Comparison of ENCODE assay signal across 1 cellular context in the genomic region with DNA sequence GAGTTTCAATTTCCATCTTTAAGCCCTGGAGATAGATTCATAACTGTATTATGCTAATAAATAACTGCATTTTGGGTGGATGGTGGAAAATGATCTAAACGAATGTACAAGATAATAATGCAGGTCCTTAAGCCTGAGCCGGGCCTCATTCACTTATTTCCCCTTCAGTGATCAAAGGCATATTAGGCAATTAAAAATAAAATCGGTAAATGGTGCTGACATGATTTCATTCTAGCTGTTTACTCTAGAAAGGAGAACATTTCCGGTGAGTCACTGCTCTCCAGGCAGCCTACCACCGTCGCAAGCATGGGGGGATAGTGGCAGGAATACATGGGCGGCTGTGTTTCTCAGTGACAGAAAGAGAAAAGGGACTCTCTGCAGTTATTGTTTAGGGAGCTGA.
TF ChIP-seq lines count a peak whose summit lies in the region.

No MANE protein-coding gene starts in this region.

TF ChIP-seq in SK-N-SH, 30 proteins besides CTCF, POLR2A, EP300 and RAD21 (continued from another document):
- TF ChIP-seq, protein P1, sequence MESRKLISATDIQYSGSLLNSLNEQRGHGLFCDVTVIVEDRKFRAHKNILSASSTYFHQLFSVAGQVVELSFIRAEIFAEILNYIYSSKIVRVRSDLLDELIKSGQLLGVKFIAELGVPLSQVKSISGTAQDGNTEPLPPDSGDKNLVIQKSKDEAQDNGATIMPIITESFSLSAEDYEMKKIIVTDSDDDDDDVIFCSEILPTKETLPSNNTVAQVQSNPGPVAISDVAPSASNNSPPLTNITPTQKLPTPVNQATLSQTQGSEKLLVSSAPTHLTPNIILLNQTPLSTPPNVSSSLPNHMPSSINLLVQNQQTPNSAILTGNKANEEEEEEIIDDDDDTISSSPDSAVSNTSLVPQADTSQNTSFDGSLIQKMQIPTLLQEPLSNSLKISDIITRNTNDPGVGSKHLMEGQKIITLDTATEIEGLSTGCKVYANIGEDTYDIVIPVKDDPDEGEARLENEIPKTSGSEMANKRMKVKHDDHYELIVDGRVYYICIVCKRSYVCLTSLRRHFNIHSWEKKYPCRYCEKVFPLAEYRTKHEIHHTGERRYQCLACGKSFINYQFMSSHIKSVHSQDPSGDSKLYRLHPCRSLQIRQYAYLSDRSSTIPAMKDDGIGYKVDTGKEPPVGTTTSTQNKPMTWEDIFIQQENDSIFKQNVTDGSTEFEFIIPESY (IDR thresholded peaks at IDR 0.05; ENCODE audit: borderline replicate concordance, low read depth) = no peak
